ENCODE assay signal across 8 cellular contexts in genomic region chr7:73683056-73683915, GRCh38. TPM values are rescaled to one million over a fixed set of nuclear protein-coding genes. Genes with fewer than 3 reads are reported as not detected.
A peak's percentile ranks its signal among the peaks of the same experiment; 100 is the strongest.
DNase-seq lines count a peak whose midpoint lies in the region; ATAC-seq and TF ChIP-seq lines count a peak whose summit lies in the region.

TSS of gene BUD23 (plus strand) at chr7:73683597. CDS start at chr7:73683626, 29 bp downstream.
TSS of gene DNAJC30 (minus strand) at chr7:73683453. CDS start at chr7:73683423, 30 bp downstream.

- peak; percentile 92 for TF ChIP-seq POLR2A in GM18951 (IDR thresholded peaks at IDR 0.05; ENCODE audit: extremely low read depth, insufficient read depth, insufficient read length)

- H3K36me3 Mint-ChIP-seq in activated B cell treated with CpG ODN at 0.5 μM for 24 hours (ENCODE audit: low read depth) = peaks cover 42% of the 10 kb centered on the region

- ATAC-seq in HG03175 (IDR thresholded peaks at IDR 0.05; ENCODE audit: unreplicated experiment) (peak; percentile 90), activated B cell treated with CpG ODN at 0.5 μM for 24 hours (ENCODE audit: low read depth) (peak; percentile 98)

- peak within 1 kb of the TSS; percentile 97 for H3K4me3 Mint-ChIP-seq in activated B cell treated with CpG ODN at 0.5 μM for 24 hours

- POLR2A ChIA-PET in activated B cell treated with CpG ODN at 0.5 μM for 24 hours (lab: Charles Lee) = interaction anchor here (0.8 to 1.0 kb wide), 3 partner anchors 10 to 22 kb away, joined by 3 read pairs; no protein-coding TSS in a partner anchor

- intact Hi-C loops in activated B cell treated with CpG ODN at 0.5 μM for 24 hours (cut with micrococcal nuclease) = loop anchor here (1.0 to 2.0 kb wide), 6 partner anchors 16 to 854 kb away; partner anchors contain the start of genes ABHD11, BAZ1B, TBL2 and TYW1B

- H3K27me3 Mint-ChIP-seq in activated B cell treated with CpG ODN at 0.5 μM for 24 hours = no peaks in the 10 kb centered on the region

- H3K4me3 ChIP-seq in cardiac fibroblast (replicated peaks in 1 of 2; ENCODE audit: low read depth in 2 of 2, low read length in 2 of 2) = peak within 1 kb of the TSS; percentile 97 to 98

- H3K27ac Mint-ChIP-seq in activated B cell treated with CpG ODN at 0.5 μM for 24 hours = peak within 1 kb of the TSS; percentile 95

- DNase-seq in AG08396 (ENCODE audit: low spot score) (peak; percentile 99), NCI-H2227 treated with DMSO at 0.1 percent for 48 hours (lab: John Stamatoyannopoulos, UW) (peak; percentile 94), activated B cell treated with CpG ODN at 0.5 μM for 24 hours (peak; percentile 81), cardiac fibroblast (ENCODE audit: low read depth in 2 of 2) (peak; percentile 97), iris pigment epithelial cell (ENCODE audit: low read depth) (peak; percentile 98)
- DNase-seq in stimulated activated CD4-positive, alpha-beta T cell treated with anti-CD3 and anti-CD28 coated beads, Interleukin-12 subunit alpha, Interleukin-12 subunit beta, amount 100 ng/mL, for 24 hours (ENCODE audit: low read depth in 2 of 2) = peak; percentile 97 to 98

- in situ Hi-C loops in GM18951 (cut with MboI; ENCODE audit: low sequenced_read_pairs, unreplicated experiment) = no loop called here

- CTCF ChIA-PET in activated B cell treated with CpG ODN at 0.5 μM for 24 hours (lab: Charles Lee) = no interaction called here

- TF ChIP-seq CTCF in activated B cell treated with CpG ODN at 0.5 μM for 24 hours (IDR thresholded peaks at IDR 0.05) (no peak), cardiac fibroblast (IDR thresholded peaks at IDR 0.05; ENCODE audit: low read depth, low read length) (no peak)

- no peaks in the 10 kb centered on the region for H3K9me3 Mint-ChIP-seq in activated B cell treated with CpG ODN at 0.5 μM for 24 hours

- H3K4me1 Mint-ChIP-seq in activated B cell treated with CpG ODN at 0.5 μM for 24 hours = peaks cover 29% of the 10 kb centered on the region

RNA-seq across cellular contexts. Expression of gene BUD23, which starts in this region (rescaled TPM):
- 69.0 and 74.8 TPM in 2 replicates for total RNA-seq in activated B cell treated with CpG ODN at 0.5 μM for 24 hours

RNA-seq across cellular contexts. Expression of gene DNAJC30, which starts in this region (rescaled TPM):
- total RNA-seq in activated B cell treated with CpG ODN at 0.5 μM for 24 hours = 13.7 and 14.2 TPM in 2 replicates

Comparison
In these comparisons a context has a peak if more than half of its experiments do, and no peak if none do; other contexts are left out.
1. Peak in every context shown above with its lines: DNase-seq, ATAC-seq and H3K4me3 ChIP-seq.